In genomic region chr6:26511039-26511438, GRCh38 we compare ENCODE assay signal across 14 cellular contexts. TPM values are rescaled to one million over a fixed set of nuclear protein-coding genes. Genes with fewer than 3 reads are reported as not detected.
"Had no signal": no experiment of that assay in that cellular context is flagged by ENCODE, and none has a peak within 500 bp of the region (broad histone marks: within the 10 kb centered on the region; RNA-seq: fewer than 3 reads in every experiment).

No MANE protein-coding gene starts in this region.

RNA-seq across cellular contexts. Expression of gene BTN1A1, which starts 10.9 kb away (rescaled TPM):
- total RNA-seq: epithelial cell of proximal tubule, esophagus squamous epithelium, left lung, mucosa of descending colon, natural killer cell, neural crest cell, ovary, posterior vena cava, right atrium auricular region, stomach, thoracic aorta, ureter had no signal
- polyA plus RNA-seq: immature natural killer cell, keratinocyte, stomach had no signal
